ENCODE assay signal across 8 cellular contexts in genomic region chr2:209960676-209961630, GRCh38. TPM values are rescaled to one million over a fixed set of nuclear protein-coding genes. Genes with fewer than 3 reads are reported as not detected.
A peak's percentile ranks its signal among the peaks of the same experiment; 100 is the strongest.
DNase-seq lines count a peak whose midpoint lies in the region; FAIRE-seq and TF ChIP-seq lines count a peak whose summit lies in the region.

No MANE protein-coding gene starts in this region.

- intact Hi-C loops in kidney (cut with DNase I), result no loop called here

- H3K4me1 ChIP-seq in SJSA1 (replicated peaks) (0 out of 2 replicates have a peak, but pooled peaks cover 4% of the 10 kb centered on the region), kidney (ENCODE audit: control insufficient read depth in 1 of 2, insufficient read depth in 1 of 2, low read depth in 1 of 2, low read length in 2 of 2) (peaks cover 0 to 2% of the 10 kb centered on the region in 2 donors)

- peak; percentile 62 for DNase-seq in GM12865 (ENCODE audit: low read depth)
- DNase-seq in HFFc6, result peak; percentile 30
- no peak for DNase-seq in LNCaP clone FGC (ENCODE audit: low read depth)
- peak; percentile 37 to 49 for DNase-seq in SJSA1 (ENCODE audit: low read depth in 1 of 2, low spot score in 2 of 2)
- peak; percentile 60 for DNase-seq in bronchial epithelial cell (ENCODE audit: low read depth)
- no peak for DNase-seq in kidney
- DNase-seq in stimulated activated CD4-positive, alpha-beta T cell treated with anti-CD3 and anti-CD28 coated beads, Interleukin-4, amount 100 ng/mL, for 1 hour, result peak; percentile 30

- H3K4me3 ChIP-seq in GM12865 (ENCODE audit: low read depth, low read length) (no peak overlapping the region), LNCaP clone FGC (ENCODE audit: low read depth, low read length) (no peak overlapping the region), SJSA1 (no peak overlapping the region), bronchial epithelial cell (ENCODE audit: low read depth, low read length) (no peak overlapping the region), kidney (ENCODE audit: low read length in 2 of 2) (no peak overlapping the region)

- H3K9me3 ChIP-seq in SJSA1 (replicated peaks), result no peaks in the 10 kb centered on the region
- H3K9me3 ChIP-seq in kidney (ENCODE audit: control insufficient read depth in 1 of 2, low read length in 2 of 2), result no peaks in the 10 kb centered on the region

- H3K9ac ChIP-seq in kidney (ENCODE audit: low read length in 2 of 2), result no peak overlapping the region

- H3K9me3 Mint-ChIP-seq in HFFc6, result no peaks in the 10 kb centered on the region

- FAIRE-seq in bronchial epithelial cell (lab: Jason Lieb, UNC), result no peak
- peak; percentile 52 for FAIRE-seq in kidney (lab: Jason Lieb, UNC)

- no peak overlapping the region for H3K27ac ChIP-seq in 22Rv1
- H3K27ac ChIP-seq in SJSA1, result no peak overlapping the region
- H3K27ac ChIP-seq in kidney (ENCODE audit: low read depth in 2 of 2, low read length in 2 of 2), result no peak overlapping the region

- H3K4me3 Mint-ChIP-seq in HFFc6, result no peak overlapping the region

- TF ChIP-seq CTCF in 22Rv1 (IDR thresholded peaks at IDR 0.05) (peak; percentile 94), GM12865 (IDR thresholded peaks at IDR 0.05; ENCODE audit: insufficient read depth, low read depth, low read length, missing control alignments) (peak; percentile 71), HFFc6 (IDR thresholded peaks at IDR 0.05) (peak; percentile 80), LNCaP clone FGC (IDR thresholded peaks at IDR 0.05; ENCODE audit: control insufficient read depth, extremely low read depth, insufficient read depth) (peak; percentile 65), bronchial epithelial cell (IDR thresholded peaks at IDR 0.05; ENCODE audit: insufficient read depth, low read length, severe bottlenecking) (peak; percentile 72), kidney (IDR thresholded peaks at IDR 0.05; ENCODE audit: borderline replicate concordance, extremely low read depth, insufficient read depth) (peak; percentile 49)

- no peaks in the 10 kb centered on the region for H3K36me3 Mint-ChIP-seq in HFFc6 (ENCODE audit: low read depth)

- H3K27me3 ChIP-seq in SJSA1 (replicated peaks) (no peaks in the 10 kb centered on the region), bronchial epithelial cell (ENCODE audit: control insufficient read depth, insufficient read depth, low read length) (no peaks in the 10 kb centered on the region)

- no peaks in the 10 kb centered on the region; the same call in 1 of the 2 replicates for H3K27me3 Mint-ChIP-seq in HFFc6 (ENCODE audit: insufficient read depth)

- no peaks in the 10 kb centered on the region for H3K36me3 ChIP-seq in SJSA1
- H3K36me3 ChIP-seq in bronchial epithelial cell (ENCODE audit: control insufficient read depth, insufficient read depth, low read length), result no peaks in the 10 kb centered on the region
- H3K36me3 ChIP-seq in kidney (ENCODE audit: control insufficient read depth in 1 of 2, insufficient read depth in 2 of 2, low read length in 2 of 2), result no peaks in the 10 kb centered on the region

- H3K27ac Mint-ChIP-seq in HFFc6, result no peak overlapping the region

- no peaks in the 10 kb centered on the region for H3K4me1 Mint-ChIP-seq in HFFc6 (ENCODE audit: low read depth)

RNA-seq across cellular contexts. Expression of gene RPE, which starts 41.5 kb away (rescaled TPM):
- 10 to 100 TPM; 58.9 to 70.9 (median 67.3) TPM for total RNA-seq in HFFc6 (2021; fragmentation: NEBNext Ultra II Directional; extraction: Animal tissue kit (Norgen Biotek cat#: 25700))
- 87.3 and 101 TPM in 2 replicates for total RNA-seq in SJSA1 (2014; rRNA removed; shearing (Covaris generic))
- total RNA-seq in bronchial epithelial cell (121 and 130 TPM in 2 replicates), kidney (56.7 TPM)
- 33.3 TPM for polyA plus RNA-seq in kidney (ENCODE audit: insufficient read depth, low read depth, low replicate concordance)

Comparison
In these comparisons a context has a peak if more than half of its experiments do, and no peak if none do; other contexts are left out.
1. DNase-seq: peak in GM12865 (single experiment), HFFc6 (single experiment), SJSA1 (2 of 2), bronchial epithelial cell (single experiment) and stimulated activated CD4-positive, alpha-beta T cell treated with anti-CD3 and anti-CD28 coated beads, Interleukin-4, amount 100 ng/mL, for 1 hour (single experiment); none in LNCaP clone FGC (single experiment) and kidney (single experiment).
2. Peak in every context shown above with its lines, with median percentiles within 50 percentile points of each other: CTCF ChIP-seq.